In the genomic region with DNA sequence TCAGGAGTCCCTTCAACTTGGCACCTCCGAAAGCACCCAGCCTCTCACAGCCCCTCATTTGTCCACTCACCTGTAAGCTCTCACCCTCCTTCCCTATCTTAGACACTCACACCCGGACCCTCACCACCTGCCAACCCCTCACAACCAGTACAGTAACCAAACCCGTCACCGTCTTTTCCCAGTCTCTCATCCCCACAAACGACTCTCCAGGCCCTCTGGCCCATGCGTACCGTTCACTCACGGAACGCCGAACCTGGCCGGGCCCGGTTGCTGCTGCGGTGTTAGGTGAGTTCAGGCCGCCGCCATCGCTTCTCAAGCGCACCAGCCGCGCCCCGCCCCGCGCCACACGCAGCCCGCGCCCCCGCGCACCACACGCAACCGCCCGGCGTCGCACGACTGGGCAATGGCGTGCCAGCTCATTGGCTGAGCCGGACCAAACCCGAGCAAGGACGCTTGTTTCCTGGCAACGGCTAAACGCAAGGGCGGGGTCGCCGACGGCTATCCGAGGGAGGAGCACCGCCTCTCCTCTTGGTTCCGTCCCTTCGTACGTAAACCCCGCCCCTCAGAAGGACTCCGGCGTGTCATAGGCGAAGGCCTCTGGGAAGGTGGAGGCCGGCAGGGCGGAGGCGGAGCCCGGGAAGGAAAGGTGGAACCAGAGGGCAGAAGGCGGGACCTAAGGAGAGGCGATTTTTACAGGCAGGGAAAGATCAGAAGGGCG, we compare ENCODE assay signal across 8 cellular contexts. TPM values are rescaled to one million over a fixed set of nuclear protein-coding genes. Genes with fewer than 3 reads are reported as not detected.
A peak's percentile ranks its signal among the peaks of the same experiment; 100 is the strongest.
DNase-seq lines count a peak whose midpoint lies in the region; ATAC-seq, FAIRE-seq and TF ChIP-seq lines count a peak whose summit lies in the region.

A gene (minus strand): TSS at position 323 of the 718 bp plus-strand sequence. CDS start 10,120 bp downstream, outside the sequence.

- peak; percentile 94 for ATAC-seq in HG03457 (IDR thresholded peaks at IDR 0.05; ENCODE audit: unreplicated experiment)

- no peaks in the 10 kb centered on the region for H3K36me3 ChIP-seq in colonic mucosa

- H3K4me1 ChIP-seq in colonic mucosa = peaks cover 4% of the 10 kb centered on the region

- H3K27me3 ChIP-seq in colonic mucosa = no peaks in the 10 kb centered on the region

- H3K27ac ChIP-seq in colonic mucosa = peak within 1 kb of the TSS; percentile 93

- H3K9ac ChIP-seq in colonic mucosa (ENCODE audit: low read depth in 2 of 2, low read length in 2 of 2) = peak within 1 kb of the TSS; percentile 93 to 96

- peak; percentile 100 for FAIRE-seq in GM19239 (lab: Jason Lieb, UNC)

- peak; percentile 100 for DNase-seq in Ammon's horn (ENCODE audit: low spot score)
- DNase-seq in GM19239 (ENCODE audit: insufficient read length, low spot score) = peak; percentile 91
- DNase-seq in NCI-H524 treated with DMSO at 0.1 percent for 48 hours (lab: John Stamatoyannopoulos, UW) = peak; percentile 94
- DNase-seq in activated CD4-positive, alpha-beta T cell treated with anti-CD3 and anti-CD28 coated beads for 48 hours = peak; percentile 100
- peak; percentile 100 for DNase-seq in colonic mucosa
- peak; percentile 100 for DNase-seq in kidney tubule cell (ENCODE audit: low spot score)
- DNase-seq in stimulated activated CD4-positive, alpha-beta T cell treated with anti-CD3 and anti-CD28 coated beads, Interleukin-1b, Interleukin-23, amount 100 ng/mL, for 4 hours (ENCODE audit: low read depth in 2 of 2) = peak; percentile 94 to 95

- H3K4me3 ChIP-seq in colonic mucosa = peak within 1 kb of the TSS; percentile 64

- intact Hi-C loops in colonic mucosa (cut with DNase I) = loop anchor here (10.0 kb wide), 1 partner anchor 240 kb away; a partner anchor contains a TSS

- no peaks in the 10 kb centered on the region for H3K9me3 ChIP-seq in colonic mucosa

- TF ChIP-seq CTCF in colonic mucosa (IDR thresholded peaks at IDR 0.05) = no peak

RNA-seq across cellular contexts. Expression of the gene that starts here (rescaled TPM):
- total RNA-seq in colonic mucosa = 100 to 1,000 TPM in 1 of 2 donors, 10 to 100 TPM in 1; 84.6 to 107 TPM

Comparison
In these comparisons a context has a peak if more than half of its experiments do, and no peak if none do; other contexts are left out.
1. Peak in every context shown above with its lines: DNase-seq, ATAC-seq, H3K4me3 ChIP-seq and H3K27ac ChIP-seq.